8 cellular contexts compared by ENCODE assay signal in genomic region chr6:151763303-151763702, GRCh38. TPM values are rescaled to one million over a fixed set of nuclear protein-coding genes. Genes with fewer than 3 reads are reported as not detected.
DNase-seq lines count a peak whose midpoint lies in the region; ATAC-seq and TF ChIP-seq lines count a peak whose summit lies in the region.

No MANE protein-coding gene starts in this region.

- BruUV-seq in HCT116 (replicated peaks; lab: Mats Ljungman, UMichigan) = no TSS peak

- POLR2A ChIA-PET in HCT116 (lab: Charles Lee) = no interaction called here

- no peaks in the 10 kb centered on the region for H3K9me2 ChIP-seq in HCT116 (ENCODE audit: insufficient read depth)

- H3K4me1 ChIP-seq in HCT116 (ENCODE audit: control insufficient read depth in 1 of 2, insufficient read depth in 2 of 2, low read length in 2 of 2) = peaks cover 0 to 21% of the 10 kb centered on the region in 2 experiments; a peak in 2 of 4 replicates
- H3K4me1 ChIP-seq in ascending aorta = peaks cover 0 to 6% of the 10 kb centered on the region in 2 donors
- no peaks in the 10 kb centered on the region for H3K4me1 ChIP-seq in right cardiac atrium (ENCODE audit: control insufficient read depth, insufficient read depth, low read length)
- no peaks in the 10 kb centered on the region for H3K4me1 ChIP-seq in Peyer's patch

- CTCF ChIA-PET in HCT116 (lab: Charles Lee) = no interaction called here

- H3K9ac ChIP-seq in HCT116 (ENCODE audit: low read length) = no peak overlapping the region

- H3K27me3 ChIP-seq in HCT116 (ENCODE audit: insufficient read depth, low read length) (no peaks in the 10 kb centered on the region), ascending aorta (no peaks in the 10 kb centered on the region), right cardiac atrium (ENCODE audit: control insufficient read depth, insufficient read depth) (no peaks in the 10 kb centered on the region), Peyer's patch (no peaks in the 10 kb centered on the region)

- H3K4me3 ChIP-seq in HCT116 (replicated peaks in 1 of 2; ENCODE audit: low read depth in 1 of 2, low read length in 2 of 2) (no peak overlapping the region), ascending aorta (peak overlapping the region; percentile 44 to 50), right cardiac atrium (ENCODE audit: low read length) (peak overlapping the region; percentile 26), Peyer's patch (no peak overlapping the region)

- DNase-seq in HCT116 (ENCODE audit: low read depth, low spot score) (no peak), ascending aorta (ENCODE audit: low spot score in 2 of 2) (no peak), right cardiac atrium (no peak), stromal cell of bone marrow (ENCODE audit: low read depth) (peak; percentile 62), hypothalamus (lab: John Stamatoyannopoulos, UW) (no peak), activated gamma-delta T cell (lab: John Stamatoyannopoulos, UW) (no peak), Peyer's patch (no peak), SIG-M5 (lab: John Stamatoyannopoulos, UW) (no peak)

- H3K4me2 ChIP-seq in HCT116 (ENCODE audit: low read length) = no peak overlapping the region

- intact Hi-C loops in HCT116 (cut with micrococcal nuclease) (loop anchor here (5.0 kb wide), 1 partner anchor 86 kb away; no protein-coding TSS in a partner anchor), ascending aorta (cut with DNase I) (loop anchor here (5.0 kb wide), 1 partner anchor 71 kb away; no protein-coding TSS in a partner anchor), right cardiac atrium (cut with DNase I) (loop anchor here (5.0 to 10.0 kb wide), 3 partner anchors 69 to 361 kb away; no protein-coding TSS in a partner anchor)

- no peaks in the 10 kb centered on the region for H3K36me3 ChIP-seq in HCT116 (ENCODE audit: control insufficient read depth in 1 of 2, insufficient read depth in 2 of 2, low read length in 2 of 2)
- no peaks in the 10 kb centered on the region for H3K36me3 ChIP-seq in ascending aorta
- H3K36me3 ChIP-seq in Peyer's patch = no peaks in the 10 kb centered on the region

- no peak overlapping the region for H2AFZ ChIP-seq in HCT116 (ENCODE audit: low read depth, low read length, poor library complexity, severe bottlenecking)

- ATAC-seq in HCT116 = peak; percentile 61; the same call in 1 of the 2 replicates
- ATAC-seq in right cardiac atrium = peak; percentile 55 to 70

- H3K79me2 ChIP-seq in HCT116 (ENCODE audit: insufficient read depth, low read length) = no peaks in the 10 kb centered on the region

- 53% methylated on average over 9 of the region's 9 CpGs for WGBS in right cardiac atrium

- H3K9me3 ChIP-seq in HCT116 (ENCODE audit: control insufficient read depth in 1 of 2, insufficient read depth in 1 of 2, low read depth in 1 of 2, low read length in 2 of 2) (no peaks in the 10 kb centered on the region), ascending aorta (no peaks in the 10 kb centered on the region), right cardiac atrium (ENCODE audit: control insufficient read depth, low read length) (no peaks in the 10 kb centered on the region), Peyer's patch (no peaks in the 10 kb centered on the region)

- H4K20me1 ChIP-seq in HCT116 (ENCODE audit: insufficient read depth) = no peaks in the 10 kb centered on the region

- H3K27ac ChIP-seq in HCT116 (ENCODE audit: low read depth, low read length) (no peak overlapping the region), ascending aorta (peak overlapping the region; percentile 57 to 58), right cardiac atrium (ENCODE audit: low read length) (no peak overlapping the region), Peyer's patch (no peak overlapping the region)

- TF ChIP-seq CTCF in HCT116 (IDR thresholded peaks at IDR 0.05 in 2 of 3, conservative IDR thresholded peaks at IDR 0.05 in 1 of 3; ENCODE audit: borderline replicate concordance in 1 of 3, insufficient read depth in 1 of 3, low read depth in 2 of 3, low read length in 2 of 3) = peak in 2 of 3 experiments; percentile 50 to 51; a peak in 4 of 6 replicates
- peak in 2 of 3 experiments; percentile 17 to 36 for TF ChIP-seq CTCF in ascending aorta (IDR thresholded peaks at IDR 0.05)
- peak in 1 of 6 experiments; percentile 10 for TF ChIP-seq CTCF in Peyer's patch (IDR thresholded peaks at IDR 0.05)

- TF ChIP-seq RAD21 in HCT116 (IDR thresholded peaks at IDR 0.05; ENCODE audit: low read depth) = no peak

- RAD21 ChIA-PET in HCT116 (lab: Charles Lee; ENCODE audit: low non-redundant PET in 1 of 2, low total read pairs in 2 of 2, uncharacterized antibody in 2 of 2, unreplicated experiment in 2 of 2) = no interaction called here

- TF ChIP-seq POLR2A in HCT116 (IDR thresholded peaks at IDR 0.05; ENCODE audit: borderline replicate concordance, extremely low read depth, insufficient read depth, insufficient read length) (no peak), Peyer's patch (IDR thresholded peaks at IDR 0.05) (no peak)

TF ChIP-seq in HCT116, 20 proteins besides CTCF, POLR2A, EP300 and RAD21:
- no peak for TF ChIP-seq ZBTB33 (IDR thresholded peaks at IDR 0.05; ENCODE audit: extremely low read depth, insufficient replicate concordance, low read length)
- no peak for TF ChIP-seq ATF3 (IDR thresholded peaks at IDR 0.05)
- TF ChIP-seq CBX3 (IDR thresholded peaks at IDR 0.05; ENCODE audit: low read depth) = no peak
- TF ChIP-seq ZFX (IDR thresholded peaks at IDR 0.05) = no peak
- no peak for TF ChIP-seq SRF (IDR thresholded peaks at IDR 0.05; ENCODE audit: low read depth)
- TF ChIP-seq POLR2AphosphoS5 (IDR thresholded peaks at IDR 0.05; ENCODE audit: low read depth, low read length) = no peak
- no peak for TF ChIP-seq SP1 (IDR thresholded peaks at IDR 0.05; ENCODE audit: low read depth)
- TF ChIP-seq CEBPB (IDR thresholded peaks at IDR 0.05; ENCODE audit: low read depth) = no peak
- no peak for TF ChIP-seq SIN3A (IDR thresholded peaks at IDR 0.05; ENCODE audit: low read depth)
- no peak for TF ChIP-seq MAX (IDR thresholded peaks at IDR 0.05)
- no peak for TF ChIP-seq TCF7L2 (IDR thresholded peaks at IDR 0.05; ENCODE audit: borderline replicate concordance, extremely low read depth, insufficient read depth, insufficient read length)
- no peak for TF ChIP-seq ZNF274 (IDR thresholded peaks at IDR 0.05; ENCODE audit: low read depth, low read length)
- no peak for TF ChIP-seq REST (IDR thresholded peaks at IDR 0.05; ENCODE audit: low read depth)
- no peak for TF ChIP-seq EZH2 (IDR thresholded peaks at IDR 0.05)
- no peak for TF ChIP-seq JUND (IDR thresholded peaks at IDR 0.05)
- no peak for TF ChIP-seq YY1 (IDR thresholded peaks at IDR 0.05; ENCODE audit: extremely low read depth, insufficient replicate concordance, low read depth, low read length)
- no peak for TF ChIP-seq ELF1 (IDR thresholded peaks at IDR 0.05; ENCODE audit: borderline replicate concordance, low read depth)
- TF ChIP-seq EZH2phosphoT487 (IDR thresholded peaks at IDR 0.05; ENCODE audit: borderline replicate concordance) = no peak

RNA-seq across cellular contexts. Expression of gene ESR1, which starts 44.2 kb away (rescaled TPM):
- total RNA-seq in HCT116 (2021; ENCODE audit: unreplicated experiment) = 0.17 TPM
- polyA plus RNA-seq in HCT116 (2012) = not detected in 2 replicates
- total RNA-seq in ascending aorta = 3.0 TPM
- 1 to 10 TPM; 1.6 to 3.3 (median 2.3) TPM for total RNA-seq in right cardiac atrium
- polyA plus RNA-seq in right cardiac atrium = 0.70 TPM
- total RNA-seq in Peyer's patch = 1 to 10 TPM in 1 of 4 donors, under 1 TPM in 1, not detected in 2; 0.13 to 7.4 TPM

Comparison
In these comparisons a context has a peak if more than half of its experiments do, and no peak if none do; other contexts are left out.
1. H3K27ac ChIP-seq: peak in ascending aorta (2 of 2); none in HCT116 (single experiment), right cardiac atrium (single experiment) and Peyer's patch (0 of 4).
2. H3K4me3 ChIP-seq: peak in ascending aorta (2 of 2) and right cardiac atrium (single experiment); none in HCT116 (0 of 2) and Peyer's patch (0 of 4).